1 cellular context compared by ENCODE assay signal in the genomic region with DNA sequence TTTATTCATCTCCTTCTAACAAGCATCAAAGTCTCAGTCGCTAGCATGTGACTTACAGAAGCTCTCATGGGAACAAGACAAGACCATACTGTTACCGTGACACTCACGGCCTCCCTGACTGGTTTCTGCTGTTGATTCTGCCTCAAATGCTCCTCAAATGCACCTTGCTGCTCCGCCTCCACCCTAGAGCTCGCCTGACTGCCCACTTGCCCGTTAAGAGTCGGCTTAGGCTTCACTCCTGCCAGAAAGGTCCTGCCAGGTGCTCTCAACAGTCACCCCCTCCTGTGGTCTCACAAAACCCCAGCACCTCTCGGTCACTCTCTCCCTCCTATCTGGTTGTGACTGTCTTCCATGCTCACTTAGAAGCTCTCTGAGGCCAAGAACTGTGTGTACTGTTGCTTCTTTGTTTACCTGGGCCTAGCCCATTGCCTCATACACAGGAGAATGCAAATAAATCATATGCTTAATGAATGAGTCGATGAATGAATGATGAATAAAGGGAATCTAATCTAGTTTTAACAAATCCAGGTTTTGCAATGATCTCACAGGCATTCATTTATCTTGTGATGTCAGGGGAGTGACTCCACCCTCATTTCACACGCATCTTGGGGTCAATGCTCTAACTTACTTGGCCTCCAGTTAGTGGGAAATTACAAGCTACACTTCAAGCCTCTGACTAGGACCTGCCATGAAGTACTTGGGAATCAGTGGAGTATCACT.
TF ChIP-seq lines count a peak whose summit lies in the region.

No MANE protein-coding gene starts in this region.

TF ChIP-seq in SK-N-SH treated with all-trans-retinoic acid at 6 μM for 48 hours, 23 proteins besides CTCF, POLR2A, EP300 and RAD21 (continued from another document):
- TF ChIP-seq, protein P1, sequence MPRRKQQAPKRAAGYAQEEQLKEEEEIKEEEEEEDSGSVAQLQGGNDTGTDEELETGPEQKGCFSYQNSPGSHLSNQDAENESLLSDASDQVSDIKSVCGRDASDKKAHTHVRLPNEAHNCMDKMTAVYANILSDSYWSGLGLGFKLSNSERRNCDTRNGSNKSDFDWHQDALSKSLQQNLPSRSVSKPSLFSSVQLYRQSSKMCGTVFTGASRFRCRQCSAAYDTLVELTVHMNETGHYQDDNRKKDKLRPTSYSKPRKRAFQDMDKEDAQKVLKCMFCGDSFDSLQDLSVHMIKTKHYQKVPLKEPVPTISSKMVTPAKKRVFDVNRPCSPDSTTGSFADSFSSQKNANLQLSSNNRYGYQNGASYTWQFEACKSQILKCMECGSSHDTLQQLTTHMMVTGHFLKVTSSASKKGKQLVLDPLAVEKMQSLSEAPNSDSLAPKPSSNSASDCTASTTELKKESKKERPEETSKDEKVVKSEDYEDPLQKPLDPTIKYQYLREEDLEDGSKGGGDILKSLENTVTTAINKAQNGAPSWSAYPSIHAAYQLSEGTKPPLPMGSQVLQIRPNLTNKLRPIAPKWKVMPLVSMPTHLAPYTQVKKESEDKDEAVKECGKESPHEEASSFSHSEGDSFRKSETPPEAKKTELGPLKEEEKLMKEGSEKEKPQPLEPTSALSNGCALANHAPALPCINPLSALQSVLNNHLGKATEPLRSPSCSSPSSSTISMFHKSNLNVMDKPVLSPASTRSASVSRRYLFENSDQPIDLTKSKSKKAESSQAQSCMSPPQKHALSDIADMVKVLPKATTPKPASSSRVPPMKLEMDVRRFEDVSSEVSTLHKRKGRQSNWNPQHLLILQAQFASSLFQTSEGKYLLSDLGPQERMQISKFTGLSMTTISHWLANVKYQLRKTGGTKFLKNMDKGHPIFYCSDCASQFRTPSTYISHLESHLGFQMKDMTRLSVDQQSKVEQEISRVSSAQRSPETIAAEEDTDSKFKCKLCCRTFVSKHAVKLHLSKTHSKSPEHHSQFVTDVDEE (CRISPR knock-in tag; IDR thresholded peaks at IDR 0.05), result no peak
- TF ChIP-seq, protein P2, sequence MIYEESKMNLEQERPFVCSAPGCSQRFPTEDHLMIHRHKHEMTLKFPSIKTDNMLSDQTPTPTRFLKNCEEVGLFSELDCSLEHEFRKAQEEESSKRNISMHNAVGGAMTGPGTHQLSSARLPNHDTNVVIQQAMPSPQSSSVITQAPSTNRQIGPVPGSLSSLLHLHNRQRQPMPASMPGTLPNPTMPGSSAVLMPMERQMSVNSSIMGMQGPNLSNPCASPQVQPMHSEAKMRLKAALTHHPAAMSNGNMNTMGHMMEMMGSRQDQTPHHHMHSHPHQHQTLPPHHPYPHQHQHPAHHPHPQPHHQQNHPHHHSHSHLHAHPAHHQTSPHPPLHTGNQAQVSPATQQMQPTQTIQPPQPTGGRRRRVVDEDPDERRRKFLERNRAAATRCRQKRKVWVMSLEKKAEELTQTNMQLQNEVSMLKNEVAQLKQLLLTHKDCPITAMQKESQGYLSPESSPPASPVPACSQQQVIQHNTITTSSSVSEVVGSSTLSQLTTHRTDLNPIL (CRISPR knock-in tag; IDR thresholded peaks at IDR 0.05; ENCODE audit: low read depth), result no peak
- TF ChIP-seq, protein P3, sequence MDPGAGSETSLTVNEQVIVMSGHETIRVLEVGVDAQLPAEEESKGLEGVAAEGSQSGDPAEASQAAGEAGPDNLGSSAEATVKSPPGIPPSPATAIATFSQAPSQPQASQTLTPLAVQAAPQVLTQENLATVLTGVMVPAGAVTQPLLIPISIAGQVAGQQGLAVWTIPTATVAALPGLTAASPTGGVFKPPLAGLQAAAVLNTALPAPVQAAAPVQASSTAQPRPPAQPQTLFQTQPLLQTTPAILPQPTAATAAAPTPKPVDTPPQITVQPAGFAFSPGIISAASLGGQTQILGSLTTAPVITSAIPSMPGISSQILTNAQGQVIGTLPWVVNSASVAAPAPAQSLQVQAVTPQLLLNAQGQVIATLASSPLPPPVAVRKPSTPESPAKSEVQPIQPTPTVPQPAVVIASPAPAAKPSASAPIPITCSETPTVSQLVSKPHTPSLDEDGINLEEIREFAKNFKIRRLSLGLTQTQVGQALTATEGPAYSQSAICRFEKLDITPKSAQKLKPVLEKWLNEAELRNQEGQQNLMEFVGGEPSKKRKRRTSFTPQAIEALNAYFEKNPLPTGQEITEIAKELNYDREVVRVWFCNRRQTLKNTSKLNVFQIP (CRISPR knock-in tag; IDR thresholded peaks at IDR 0.05; ENCODE audit: borderline replicate concordance, low read depth), result no peak
- no peak for TF ChIP-seq ZNF70 (CRISPR knock-in tag; IDR thresholded peaks at IDR 0.05)
- TF ChIP-seq TOX (CRISPR knock-in tag; IDR thresholded peaks at IDR 0.05; ENCODE audit: borderline replicate concordance), result no peak
- TF ChIP-seq ISL1 (CRISPR knock-in tag; IDR thresholded peaks at IDR 0.05), result no peak
- TF ChIP-seq ARNTL (CRISPR knock-in tag; IDR thresholded peaks at IDR 0.05; ENCODE audit: borderline replicate concordance, low read depth), result no peak
- no peak for TF ChIP-seq ZFP30 (CRISPR knock-in tag; IDR thresholded peaks at IDR 0.05)
- no peak for TF ChIP-seq CSDC2 (CRISPR knock-in tag; IDR thresholded peaks at IDR 0.05)
